In genomic region chr16:67969286-67970039, GRCh38 we compare ENCODE assay signal across 8 cellular contexts. TPM values are rescaled to one million over a fixed set of nuclear protein-coding genes. Genes with fewer than 3 reads are reported as not detected.
DNase-seq lines count a peak whose midpoint lies in the region; ATAC-seq lines count a peak whose summit lies in the region.

No MANE protein-coding gene starts in this region.

- H4K20me1 ChIP-seq in BLaER1, result peaks cover 33% of the 10 kb centered on the region; the same call in 1 of the 2 replicates

- no peaks in the 10 kb centered on the region for H3K9me3 Mint-ChIP-seq in dendritic cell treated with granulocyte-macrophage colony-stimulating factor and Interleukin-4, amounts not matched to agents 40 ng/mL and 50 ng/mL, for 4 days
- no peaks in the 10 kb centered on the region for H3K9me3 Mint-ChIP-seq in naive B cell

- H3K4me1 ChIP-seq in BLaER1, result peaks cover 43% of the 10 kb centered on the region

- peak overlapping the region; percentile 97 for H3K4me2 ChIP-seq in BLaER1

- 0 out of 2 replicates have a peak overlapping the region, but pooled peaks have one; percentile 82 for H3K27ac ChIP-seq in BLaER1
- no peak overlapping the region for H3K27ac ChIP-seq in substantia nigra (ENCODE audit: low read depth, low read length, poor library complexity, severe bottlenecking)

- H3K4me3 ChIP-seq in BLaER1, result peak overlapping the region; percentile 83

- peak overlapping the region; percentile 96 for H3K4me3 Mint-ChIP-seq in dendritic cell treated with granulocyte-macrophage colony-stimulating factor and Interleukin-4, amounts not matched to agents 40 ng/mL and 50 ng/mL, for 4 days
- peak overlapping the region; percentile 81 to 97 (median 92) for H3K4me3 Mint-ChIP-seq in naive B cell

- no peaks in the 10 kb centered on the region for H3K36me3 Mint-ChIP-seq in dendritic cell treated with granulocyte-macrophage colony-stimulating factor and Interleukin-4, amounts not matched to agents 40 ng/mL and 50 ng/mL, for 4 days (ENCODE audit: low read depth)
- no peaks in the 10 kb centered on the region for H3K36me3 Mint-ChIP-seq in naive B cell

- no peaks in the 10 kb centered on the region for H3K9me3 ChIP-seq in BLaER1

- H3K27me3 Mint-ChIP-seq in dendritic cell treated with granulocyte-macrophage colony-stimulating factor and Interleukin-4, amounts not matched to agents 40 ng/mL and 50 ng/mL, for 4 days, result peaks cover 9% of the 10 kb centered on the region
- H3K27me3 Mint-ChIP-seq in naive B cell, result no peaks in the 10 kb centered on the region

- H3K27me3 ChIP-seq in BLaER1, result no peaks in the 10 kb centered on the region

- peak overlapping the region; percentile 84 for H3K9ac ChIP-seq in BLaER1

- no peaks in the 10 kb centered on the region for H3K36me3 ChIP-seq in BLaER1

- DNase-seq in HuH-7.5 (ENCODE audit: low spot score) (peak; percentile 77), naive B cell (peak; percentile 30), NCI-H69 (lab: John Stamatoyannopoulos, UW) (no peak), substantia nigra (lab: John Stamatoyannopoulos, UW) (no peak), foreskin melanocyte (no peak)

- H3K4me1 Mint-ChIP-seq in dendritic cell treated with granulocyte-macrophage colony-stimulating factor and Interleukin-4, amounts not matched to agents 40 ng/mL and 50 ng/mL, for 4 days (ENCODE audit: low read depth), result peaks cover 26% of the 10 kb centered on the region
- H3K4me1 Mint-ChIP-seq in naive B cell, result peaks cover 23 to 39% (median 30%) of the 10 kb centered on the region in 3 donors

- ATAC-seq in naive B cell (ENCODE audit: low read depth in 2 of 2) (peak; percentile 34 to 45), HG03108 (IDR thresholded peaks at IDR 0.05; ENCODE audit: unreplicated experiment) (no peak)

- peak overlapping the region; percentile 77 for H3K27ac Mint-ChIP-seq in dendritic cell treated with granulocyte-macrophage colony-stimulating factor and Interleukin-4, amounts not matched to agents 40 ng/mL and 50 ng/mL, for 4 days
- H3K27ac Mint-ChIP-seq in naive B cell, result peak overlapping the region in 3 of 6 donors; percentile 69 to 97 (median 85)

- intact Hi-C loops in dendritic cell treated with granulocyte-macrophage colony-stimulating factor and Interleukin-4, amounts not matched to agents 40 ng/mL and 50 ng/mL, for 4 days (cut with micrococcal nuclease), result no loop called here

RNA-seq across cellular contexts. Expression of gene SLC12A4, which starts 1.0 kb away (rescaled TPM):
- 1 to 10 TPM; 2.8 to 5.4 (median 3.7) TPM for polyA plus RNA-seq in naive B cell (ENCODE audit: low read depth in 6 of 6)

RNA-seq across cellular contexts. Expression of gene DPEP3, which starts 10.8 kb away (rescaled TPM):
- under 1 TPM in 4 of 6 donors, not detected in 2; 0.44 to 0.83 (median 0.55) TPM for polyA plus RNA-seq in naive B cell (ENCODE audit: low read depth in 6 of 6)

RNA-seq across cellular contexts. Expression of gene LCAT, which starts 25.5 kb away (rescaled TPM):
- polyA plus RNA-seq in naive B cell (ENCODE audit: low read depth in 6 of 6), result 1 to 10 TPM in 2 of 6 donors, under 1 TPM in 2, not detected in 2; 0.30 to 4.2 (median 0.93) TPM

RNA-seq across cellular contexts. Expression of gene DPEP2, which starts 29.8 kb away (rescaled TPM):
- polyA plus RNA-seq in naive B cell (ENCODE audit: low read depth in 6 of 6), result 100 to 1,000 TPM in 1 of 6 donors, 10 to 100 TPM in 5; 57.3 to 125 (median 75.1) TPM

RNA-seq across cellular contexts. Expression of gene PSMB10, which starts 32.8 kb away (rescaled TPM):
- polyA plus RNA-seq in naive B cell (ENCODE audit: low read depth in 6 of 6), result 100 to 1,000 TPM; 398 to 770 (median 477) TPM

Comparison
In these comparisons a context has a peak if more than half of its experiments do, and no peak if none do; other contexts are left out.
1. DNase-seq: peak in HuH-7.5 (single experiment) and naive B cell (single experiment); none in NCI-H69 (single experiment), substantia nigra (0 of 49) and foreskin melanocyte (single experiment).